8 cellular contexts compared by ENCODE assay signal in the genomic region with DNA sequence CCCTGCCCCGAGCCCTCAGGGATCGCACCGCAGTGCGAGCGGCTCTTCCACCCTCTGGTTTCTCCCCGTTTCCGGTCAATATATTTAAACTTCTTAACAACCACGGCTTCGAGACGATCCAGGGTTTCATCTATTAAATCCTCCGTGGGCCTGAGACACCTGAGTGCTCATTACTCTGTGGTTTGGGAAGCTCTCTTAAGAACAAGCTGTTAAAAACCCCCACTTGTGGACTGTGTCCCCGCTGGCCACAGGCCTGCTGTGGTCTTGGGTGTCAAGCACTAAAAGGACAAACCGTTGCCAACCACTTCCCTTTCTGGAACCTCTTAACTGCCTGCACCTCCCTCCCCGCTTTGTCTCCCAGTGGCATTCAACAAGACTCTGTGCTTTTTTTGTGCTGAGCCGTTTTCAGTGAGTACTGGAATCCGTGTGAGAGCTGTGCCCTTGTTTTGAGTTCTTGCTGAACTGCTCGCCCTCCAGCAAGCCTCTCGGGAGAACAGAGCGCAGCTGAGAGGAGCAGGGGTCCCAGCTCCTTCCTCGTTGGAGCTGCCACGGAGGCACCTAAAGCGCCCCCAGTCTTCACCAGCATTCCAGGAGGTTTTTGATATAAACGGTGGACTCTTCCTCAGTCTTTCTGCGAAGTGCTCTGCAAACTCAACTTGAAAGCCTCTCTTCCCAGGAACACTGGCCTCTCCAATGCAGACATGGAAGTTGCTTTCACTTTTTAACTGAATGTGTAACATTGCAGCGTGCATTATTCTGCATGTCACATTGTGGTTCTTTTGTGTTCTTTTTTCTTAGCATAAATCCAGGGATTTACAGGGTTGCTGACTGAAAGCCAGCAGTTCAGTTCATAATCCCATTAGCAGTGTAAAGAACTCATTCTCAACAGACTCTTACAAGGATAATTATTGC. TPM values are rescaled to one million over a fixed set of nuclear protein-coding genes. Genes with fewer than 3 reads are reported as not detected.
DNase-seq lines count a peak whose midpoint lies in the region; ATAC-seq and TF ChIP-seq lines count a peak whose summit lies in the region.

No MANE protein-coding gene starts in this region.

- H3K4me1 ChIP-seq in ascending aorta (peaks cover 0 to 14% of the 10 kb centered on the region in 2 donors), parathyroid adenoma (no peaks in the 10 kb centered on the region)

- ATAC-seq in GM21528 (IDR thresholded peaks at IDR 0.05; ENCODE audit: low FRiP score, unreplicated experiment): peak; percentile 59
- peak; percentile 56 for ATAC-seq in left ventricle myocardium superior

- H3K79me2 ChIP-seq in parathyroid adenoma: no peaks in the 10 kb centered on the region

- H3K9me3 ChIP-seq in ascending aorta: no peaks in the 10 kb centered on the region
- H3K9me3 ChIP-seq in parathyroid adenoma (ENCODE audit: control insufficient read depth, low read length): no peaks in the 10 kb centered on the region

- peak overlapping the region; percentile 23 for H2AFZ ChIP-seq in parathyroid adenoma

- H3K36me3 ChIP-seq in ascending aorta (peaks cover 0 to 4% of the 10 kb centered on the region in 2 donors), parathyroid adenoma (ENCODE audit: control insufficient read depth, insufficient read depth, low read length) (no peaks in the 10 kb centered on the region)

- H3K4me2 ChIP-seq in parathyroid adenoma (ENCODE audit: low read length): peak overlapping the region; percentile 30

- H3K27ac ChIP-seq in ascending aorta (peak overlapping the region; percentile 95 to 98), parathyroid adenoma (peak overlapping the region; percentile 66)

- TF ChIP-seq CTCF in ascending aorta (IDR thresholded peaks at IDR 0.05) (no peak), parathyroid adenoma (IDR thresholded peaks at IDR 0.05) (no peak)

- H3K4me3 ChIP-seq in ascending aorta (peak overlapping the region; percentile 80 to 89), parathyroid adenoma (ENCODE audit: low read depth, low read length) (peak overlapping the region; percentile 35)

- intact Hi-C loops in ascending aorta (cut with DNase I): loop anchor here (2.0 to 10.0 kb wide), 4 partner anchors 72 to 311 kb away; a partner anchor contains a TSS
- intact Hi-C loops in left ventricle myocardium superior (cut with micrococcal nuclease): no loop called here

- H3K9ac ChIP-seq in parathyroid adenoma: no peak overlapping the region

- DNase-seq in DMS53 treated with DMSO at 0.1 percent for 48 hours (lab: John Stamatoyannopoulos, UW; ENCODE audit: unreplicated experiment) (peak; percentile 0), NCI-H69 (lab: John Stamatoyannopoulos, UW) (peak; percentile 31), ascending aorta (ENCODE audit: low spot score in 2 of 2) (peak in 1 of 2 donors; percentile 82), left ventricle myocardium superior (peak; percentile 70), activated gamma-delta T cell treated with Interleukin-2 at 50 U/mL for 16 hours (no peak), NCI-H187 treated with DMSO at 0.1 percent for 48 hours (lab: John Stamatoyannopoulos, UW) (no peak)

- H3K27me3 ChIP-seq in ascending aorta (no peaks in the 10 kb centered on the region), parathyroid adenoma (ENCODE audit: control insufficient read depth, insufficient read depth, low read length) (no peaks in the 10 kb centered on the region)

RNA-seq across cellular contexts. Expression of a gene that starts 0.7 kb away (rescaled TPM):
- total RNA-seq in ascending aorta (6,655 TPM), left ventricle myocardium superior (723 TPM)

Comparison
In these comparisons a context has a peak if more than half of its experiments do, and no peak if none do; other contexts are left out.
1. DNase-seq: peak in DMS53 treated with DMSO at 0.1 percent for 48 hours (single experiment), NCI-H69 (single experiment) and left ventricle myocardium superior (single experiment); none in activated gamma-delta T cell treated with Interleukin-2 at 50 U/mL for 16 hours (single experiment) and NCI-H187 treated with DMSO at 0.1 percent for 48 hours (single experiment).